Comparison of ENCODE assay signal across 8 cellular contexts in the genomic region with DNA sequence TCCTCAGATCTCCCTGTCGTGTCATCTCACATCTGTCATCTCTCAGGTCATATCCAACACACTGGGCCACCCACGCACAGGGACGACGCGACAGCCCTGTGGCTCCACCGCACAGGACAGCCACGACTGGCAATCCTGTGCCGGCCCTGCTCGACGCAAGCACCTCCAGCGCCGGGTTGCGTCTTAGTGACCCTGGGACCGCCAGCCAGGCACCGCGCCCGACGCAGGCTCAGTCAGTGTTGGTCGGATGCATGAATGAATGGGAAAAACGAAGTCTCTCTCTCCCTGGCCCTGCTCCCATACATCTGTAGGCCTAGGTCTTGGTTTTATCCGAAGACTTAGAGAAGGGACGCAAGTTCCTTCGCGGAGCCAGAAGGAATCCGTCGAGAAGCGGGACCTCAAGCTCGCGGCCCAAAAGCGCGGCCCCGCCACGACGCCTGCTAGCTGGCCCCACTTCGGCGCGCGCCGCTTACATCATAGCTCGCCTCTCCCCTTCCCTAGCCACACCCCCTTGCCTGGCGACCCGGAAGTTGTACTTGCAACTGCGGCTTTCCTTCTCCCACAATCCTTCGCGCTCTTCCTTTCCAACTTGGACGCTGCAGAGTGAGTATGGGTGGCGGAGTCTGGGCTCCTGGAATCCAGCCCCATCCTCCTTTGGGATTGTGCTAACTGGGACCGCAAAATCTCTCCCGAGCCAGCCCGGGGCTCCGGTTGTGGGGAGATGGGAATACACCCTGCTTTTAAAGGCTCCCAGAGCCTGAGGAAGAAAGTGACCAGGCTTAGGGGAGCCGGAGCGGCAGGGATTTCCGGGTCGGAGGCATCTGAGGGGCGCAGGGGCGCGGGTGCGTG. TPM values are rescaled to one million over a fixed set of nuclear protein-coding genes. Genes with fewer than 3 reads are reported as not detected.
DNase-seq lines count a peak whose midpoint lies in the region; ATAC-seq and TF ChIP-seq lines count a peak whose summit lies in the region.

A gene (plus strand): TSS at position 577 of the 849 bp plus-strand sequence. CDS start 413 bp downstream, outside the sequence.

- 4 to 5% (median 4%) methylated on average over 59 of the region's 59 CpGs for WGBS in ovary, 3 donors
- WGBS in thyroid gland, 2 donors = 7 to 9% methylated on average over 39 to 57 of the region's 59 CpGs

- H3K4me1 ChIP-seq in ovary (ENCODE audit: insufficient read depth) = peaks cover 4% of the 10 kb centered on the region
- peaks cover 9 to 13% of the 10 kb centered on the region in 2 donors for H3K4me1 ChIP-seq in thyroid gland

- DNase-seq in GM12864 (ENCODE audit: low read depth) (peak; percentile 95), NCI-H1417 (lab: John Stamatoyannopoulos, UW) (peak; percentile 81 to 93 (median 88)), SW 1271 (lab: John Stamatoyannopoulos, UW) (peak; percentile 92 to 98), Right ventricle myocardium inferior (ENCODE audit: missing footprints) (peak; percentile 99), ovary (peak; percentile 95 to 97 (median 97)), thyroid gland (peak; percentile 96 to 97)
- DNase-seq in activated naive CD8-positive, alpha-beta T cell treated with anti-CD3 and anti-CD28 coated beads, Interleukin-2, amount 50 U/mL, for 16 hours (ENCODE audit: low read depth, low spot score) = peak; percentile 94

- H3K36me3 ChIP-seq in ovary = no peaks in the 10 kb centered on the region
- peaks cover 30 to 35% of the 10 kb centered on the region in 2 donors for H3K36me3 ChIP-seq in thyroid gland

- intact Hi-C loops in Right ventricle myocardium inferior (cut with DNase I) = no loop called here
- intact Hi-C loops in ovary (cut with DNase I) = no loop called here
- intact Hi-C loops in thyroid gland (cut with DNase I) = no loop called here

- ATAC-seq in HG02759 (IDR thresholded peaks at IDR 0.05; ENCODE audit: unreplicated experiment) = peak; percentile 97
- ATAC-seq in Right ventricle myocardium inferior = peak; percentile 97

- H3K9me3 ChIP-seq in ovary (no peaks in the 10 kb centered on the region), thyroid gland (no peaks in the 10 kb centered on the region)

- peak; percentile 19 for TF ChIP-seq EP300 in ovary (IDR thresholded peaks at IDR 0.05)

- peak; percentile 74 for TF ChIP-seq POLR2A in ovary (IDR thresholded peaks at IDR 0.05)
- TF ChIP-seq POLR2A in thyroid gland (IDR thresholded peaks at IDR 0.05) = peak; percentile 60 to 90

- peak within 1 kb of the TSS; percentile 79 for H3K4me3 ChIP-seq in GM12864 (ENCODE audit: low read depth, low read length)
- peak within 1 kb of the TSS; percentile 58 for H3K4me3 ChIP-seq in ovary
- peak within 1 kb of the TSS; percentile 75 to 91 (median 84) for H3K4me3 ChIP-seq in thyroid gland (replicated peaks in 1 of 3)

- H3K27ac ChIP-seq in ovary (peak within 1 kb of the TSS; percentile 10 to 38), thyroid gland (peak within 1 kb of the TSS; percentile 91 to 95 (median 91))

- no peak for TF ChIP-seq CTCF in GM12864 (IDR thresholded peaks at IDR 0.05; ENCODE audit: low read depth, low read length, missing control alignments)
- TF ChIP-seq CTCF in ovary (IDR thresholded peaks at IDR 0.05) = no peak
- TF ChIP-seq CTCF in thyroid gland (IDR thresholded peaks at IDR 0.05) = peak in 1 of 6 experiments; percentile 15

- H3K27me3 ChIP-seq in ovary (no peaks in the 10 kb centered on the region), thyroid gland (no peaks in the 10 kb centered on the region)

RNA-seq across cellular contexts. Expression of the gene that starts here (rescaled TPM):
- total RNA-seq in Right ventricle myocardium inferior (848 TPM), ovary (1,000 to 10,000 TPM; 2,349 to 3,823 (median 3,072) TPM), thyroid gland (1,000 to 10,000 TPM in 1 of 4 donors, 100 to 1,000 TPM in 3; 216 to 1,406 (median 718) TPM)
- over 10,000 TPM in 1 of 2 donors, 1,000 to 10,000 TPM in 1; 3,276 to 14,384 TPM for polyA plus RNA-seq in ovary

Comparison
In these comparisons a context has a peak if more than half of its experiments do, and no peak if none do; other contexts are left out.
1. Peak in every context shown above with its lines: DNase-seq, ATAC-seq, H3K4me3 ChIP-seq and H3K27ac ChIP-seq.